1 cellular context compared by ENCODE assay signal in genomic region chr3:16595778-16596177, GRCh38.
TF ChIP-seq lines count a peak whose summit lies in the region.

No MANE protein-coding gene starts in this region.

TF ChIP-seq in GM12878, 131 proteins besides CTCF, POLR2A, EP300 and RAD21:
- TF ChIP-seq MYC (IDR thresholded peaks at IDR 0.05; ENCODE audit: insufficient read depth, insufficient read length, insufficient replicate concordance, low read length, severe bottlenecking) (no peak), ZNF207 (IDR thresholded peaks at IDR 0.05; ENCODE audit: borderline replicate concordance) (no peak), SKIL (IDR thresholded peaks at IDR 0.05; ENCODE audit: low read depth, poor library complexity, severe bottlenecking) (no peak), YY1 (IDR thresholded peaks at IDR 0.05; ENCODE audit: low read depth, low read length) (no peak), SUZ12 (IDR thresholded peaks at IDR 0.05; ENCODE audit: unreplicated experiment) (no peak), JUNB (IDR thresholded peaks at IDR 0.05) (no peak), EED (IDR thresholded peaks at IDR 0.05; ENCODE audit: low read depth) (no peak), TCF3 (IDR thresholded peaks at IDR 0.05; ENCODE audit: borderline replicate concordance, insufficient read depth, low read depth, low read length) (no peak), BCL11A (IDR thresholded peaks at IDR 0.05; ENCODE audit: low read depth, low read length) (no peak), NBN (IDR thresholded peaks at IDR 0.05) (no peak), E2F8 (IDR thresholded peaks at IDR 0.05; ENCODE audit: low read depth, partially characterized antibody) (no peak), SMAD5 (IDR thresholded peaks at IDR 0.05; ENCODE audit: low read depth) (no peak)
- TF ChIP-seq, protein P1, sequence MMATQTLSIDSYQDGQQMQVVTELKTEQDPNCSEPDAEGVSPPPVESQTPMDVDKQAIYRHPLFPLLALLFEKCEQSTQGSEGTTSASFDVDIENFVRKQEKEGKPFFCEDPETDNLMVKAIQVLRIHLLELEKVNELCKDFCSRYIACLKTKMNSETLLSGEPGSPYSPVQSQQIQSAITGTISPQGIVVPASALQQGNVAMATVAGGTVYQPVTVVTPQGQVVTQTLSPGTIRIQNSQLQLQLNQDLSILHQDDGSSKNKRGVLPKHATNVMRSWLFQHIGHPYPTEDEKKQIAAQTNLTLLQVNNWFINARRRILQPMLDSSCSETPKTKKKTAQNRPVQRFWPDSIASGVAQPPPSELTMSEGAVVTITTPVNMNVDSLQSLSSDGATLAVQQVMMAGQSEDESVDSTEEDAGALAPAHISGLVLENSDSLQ (IDR thresholded peaks at IDR 0.05): no peak
